ENCODE assay signal across 24 cellular contexts in the genomic region with DNA sequence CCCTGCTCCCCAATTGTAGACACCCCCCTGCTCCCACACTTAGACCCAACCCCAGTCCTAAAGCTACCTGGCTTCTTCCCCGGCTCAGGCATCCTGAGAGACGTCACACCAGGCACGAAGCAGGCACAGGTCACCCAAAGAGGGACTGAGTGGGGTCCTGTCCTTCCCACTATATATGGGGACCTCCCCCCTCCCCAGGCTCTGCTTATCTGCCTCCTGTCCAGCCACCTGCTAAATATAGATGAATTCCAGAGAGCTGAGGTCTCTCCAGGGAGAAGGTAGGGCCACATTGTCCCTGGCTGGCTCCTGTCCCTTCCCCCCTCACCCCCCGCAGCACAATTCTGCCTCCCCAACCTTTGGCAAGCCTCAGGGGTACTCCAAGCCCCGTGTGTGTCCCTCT. TPM values are rescaled to one million over a fixed set of nuclear protein-coding genes. Genes with fewer than 3 reads are reported as not detected.
A peak's percentile ranks its signal among the peaks of the same experiment; 100 is the strongest.
DNase-seq lines count a peak whose midpoint lies in the region; ATAC-seq, FAIRE-seq and TF ChIP-seq lines count a peak whose summit lies in the region.
"Had no signal": no experiment of that assay in that cellular context is flagged by ENCODE, and none has a peak within 500 bp of the region (broad histone marks: within the 10 kb centered on the region; RNA-seq: fewer than 3 reads in every experiment).

Gene MYBPC3, minus strand, starts transcription at position 147 of the 400 bp plus-strand sequence. Its CDS starts 55 bp downstream, at position 92.

- no peaks in the 10 kb centered on the region for H3K4me1 Mint-ChIP-seq in astrocyte (ENCODE audit: low read depth, unreplicated experiment)
- peaks cover 14% of the 10 kb centered on the region for H3K4me1 Mint-ChIP-seq in neural crest cell

- H3K4me2 ChIP-seq in BLaER1 treated with 17β-estradiol and CSF1 and Interleukin-3, amounts not matched to agents 10 nM and 100 nM = peak within 1 kb of the TSS in 1 of 11 experiments; percentile 1; a peak in 1 of 22 replicates
- no peak within 1 kb of the TSS for H3K4me2 ChIP-seq in astrocyte (ENCODE audit: low read length)
- H3K4me2 ChIP-seq in mammary epithelial cell (ENCODE audit: insufficient read depth, low read depth, low read length) = no peak within 1 kb of the TSS
- H3K4me2 ChIP-seq: PC-9 had no signal

- H3K27me3 Mint-ChIP-seq in astrocyte (ENCODE audit: low read depth, unreplicated experiment) (peaks cover 6% of the 10 kb centered on the region), neural crest cell (ENCODE audit: low read depth) (no peaks in the 10 kb centered on the region)

- H3K27ac Mint-ChIP-seq in astrocyte (ENCODE audit: unreplicated experiment) (peak within 1 kb of the TSS; percentile 68), neural crest cell (ENCODE audit: unreplicated experiment) (peak within 1 kb of the TSS; percentile 27)

- no peaks in the 10 kb centered on the region for H3K27me3 ChIP-seq in BLaER1 treated with 17β-estradiol and CSF1 and Interleukin-3, amounts not matched to agents 10 nM and 100 nM
- H3K27me3 ChIP-seq in astrocyte (ENCODE audit: insufficient read depth, low read length) (no peaks in the 10 kb centered on the region), heart right ventricle (no peaks in the 10 kb centered on the region), suprapubic skin (no peaks in the 10 kb centered on the region), mammary epithelial cell (ENCODE audit: insufficient read depth, low read length) (no peaks in the 10 kb centered on the region)

- TF ChIP-seq CTCF in astrocyte (IDR thresholded peaks at IDR 0.05; ENCODE audit: insufficient read depth, low read depth, low read length) (no peak), heart right ventricle (IDR thresholded peaks at IDR 0.05) (no peak), neural crest cell (conservative IDR thresholded peaks at IDR 0.05) (no peak), suprapubic skin (IDR thresholded peaks at IDR 0.05) (no peak), mammary epithelial cell (conservative IDR thresholded peaks at IDR 0.05 in 1 of 2, IDR thresholded peaks at IDR 0.05 in 1 of 2; ENCODE audit: extremely low read depth in 1 of 2, insufficient read depth in 1 of 2, low read depth in 1 of 2, low read length in 2 of 2) (no peak)

- no peak within 1 kb of the TSS for H2AFZ ChIP-seq in astrocyte (ENCODE audit: low read depth, low read length)
- no peak within 1 kb of the TSS for H2AFZ ChIP-seq in mammary epithelial cell (ENCODE audit: low read depth, low read length)
- H2AFZ ChIP-seq: PC-9 had no signal

- no peak for FAIRE-seq in astrocyte (lab: Jason Lieb, UNC)
- FAIRE-seq: A204.1, GM12892, GM18507, HepG2 had no signal

- no peak for DNase-seq in astrocyte (ENCODE audit: low read depth)
- DNase-seq in heart right ventricle = peak; percentile 57 to 74
- DNase-seq in neural crest cell (ENCODE audit: low read depth, low spot score) = no peak
- no peak for DNase-seq in suprapubic skin (ENCODE audit: low spot score in 2 of 2)
- DNase-seq in NCI-H345 treated with DMSO at 0.1 percent for 48 hours (lab: John Stamatoyannopoulos, UW; ENCODE audit: unreplicated experiment) = no peak
- no peak for DNase-seq in mammary epithelial cell
- DNase-seq: DMS79, GOT3, KBM-7, MV-4-11, NCI-H1694 treated with DMSO at 0.1 percent for 48 hours, NCI-H2107, NCI-H2227 treated with DMSO at 0.1 percent for 48 hours, NCI-H524, SJCRH30 had no signal

- dilution Hi-C loops in mammary epithelial cell (cut with HindIII; ENCODE audit: low sequenced_read_pairs) = no loop called here

- peaks cover 21 to 41% (median 37%) of the 10 kb centered on the region in 11 experiments for H3K36me3 ChIP-seq in BLaER1 treated with 17β-estradiol and CSF1 and Interleukin-3, amounts not matched to agents 10 nM and 100 nM
- H3K36me3 ChIP-seq in astrocyte (ENCODE audit: insufficient read depth, low read length) (no peaks in the 10 kb centered on the region), heart right ventricle (peaks cover 0 to 40% (median 0%) of the 10 kb centered on the region in 9 donors), suprapubic skin (no peaks in the 10 kb centered on the region), mammary epithelial cell (ENCODE audit: insufficient read depth, low read length) (no peaks in the 10 kb centered on the region)
- H3K36me3 ChIP-seq: SJCRH30 had no signal

- H3K9me3 Mint-ChIP-seq in astrocyte (ENCODE audit: unreplicated experiment) (no peaks in the 10 kb centered on the region), neural crest cell (no peaks in the 10 kb centered on the region)

- H3K4me3 Mint-ChIP-seq in astrocyte (ENCODE audit: unreplicated experiment) (no peak within 1 kb of the TSS), neural crest cell (no peak within 1 kb of the TSS)

- H3K4me3 ChIP-seq in BLaER1 treated with 17β-estradiol and CSF1 and Interleukin-3, amounts not matched to agents 10 nM and 100 nM = no peak within 1 kb of the TSS
- H3K4me3 ChIP-seq in astrocyte (ENCODE audit: insufficient read depth, low read depth, low read length) = no peak within 1 kb of the TSS
- H3K4me3 ChIP-seq in heart right ventricle = peak within 1 kb of the TSS; percentile 44 to 77 (median 63)
- H3K4me3 ChIP-seq in suprapubic skin = no peak within 1 kb of the TSS
- no peak within 1 kb of the TSS for H3K4me3 ChIP-seq in mammary epithelial cell (replicated peaks in 1 of 3; ENCODE audit: insufficient read depth in 1 of 3, low read depth in 2 of 3, low read length in 3 of 3)
- H3K4me3 ChIP-seq: PC-9, SJCRH30 had no signal

- ATAC-seq in heart right ventricle (peak; percentile 26 to 73 (median 63)), HG03175 (IDR thresholded peaks at IDR 0.05; ENCODE audit: unreplicated experiment) (no peak)
- ATAC-seq: HepG2 had no signal

- BruUV-seq in mammary epithelial cell (replicated peaks; lab: Mats Ljungman, UMichigan) = no TSS peak

- H3K36me3 Mint-ChIP-seq in astrocyte (ENCODE audit: low read depth, unreplicated experiment) (peaks cover 1% of the 10 kb centered on the region), neural crest cell (ENCODE audit: low read depth) (no peaks in the 10 kb centered on the region)

- WGBS in heart right ventricle, 2 donors = 38 to 61% methylated on average over 5 of the region's 5 CpGs
- WGBS in suprapubic skin = 81% methylated on average over 5 of the region's 5 CpGs
- 78% methylated on average over 5 of the region's 5 CpGs for WGBS in mammary epithelial cell (ENCODE audit: low coverage, missing lambda C conversion rate)

- H4K20me1 ChIP-seq in BLaER1 treated with 17β-estradiol and CSF1 and Interleukin-3, amounts not matched to agents 10 nM and 100 nM = peaks cover 0 to 82% (median 0%) of the 10 kb centered on the region in 11 experiments; a peak in 8 of 22 replicates
- no peaks in the 10 kb centered on the region for H4K20me1 ChIP-seq in astrocyte (ENCODE audit: insufficient read depth, low read length)
- H4K20me1 ChIP-seq in mammary epithelial cell (ENCODE audit: insufficient read depth, low read length) = no peaks in the 10 kb centered on the region

- no peaks in the 10 kb centered on the region for H3K79me2 ChIP-seq in astrocyte (ENCODE audit: insufficient read depth, low read length)
- no peaks in the 10 kb centered on the region for H3K79me2 ChIP-seq in mammary epithelial cell (ENCODE audit: insufficient read depth, low read length)

- H3K9me3 ChIP-seq in BLaER1 treated with 17β-estradiol and CSF1 and Interleukin-3, amounts not matched to agents 10 nM and 100 nM (replicated peaks in 1 of 11) = no peaks in the 10 kb centered on the region
- H3K9me3 ChIP-seq in astrocyte (ENCODE audit: insufficient read depth, low read depth, low read length) = no peaks in the 10 kb centered on the region
- no peaks in the 10 kb centered on the region for H3K9me3 ChIP-seq in heart right ventricle
- no peaks in the 10 kb centered on the region for H3K9me3 ChIP-seq in suprapubic skin
- H3K9me3 ChIP-seq in mammary epithelial cell (replicated peaks; ENCODE audit: insufficient read depth, low read length) = no peaks in the 10 kb centered on the region
- H3K9me3 ChIP-seq: SJCRH30 had no signal

- peak within 1 kb of the TSS in 8 of 11 experiments; percentile 25 to 62 (median 45); a peak in 10 of 22 replicates for H3K9ac ChIP-seq in BLaER1 treated with 17β-estradiol and CSF1 and Interleukin-3, amounts not matched to agents 10 nM and 100 nM
- H3K9ac ChIP-seq in astrocyte (ENCODE audit: low read length) (no peak within 1 kb of the TSS), mammary epithelial cell (ENCODE audit: insufficient read depth, low read length) (no peak within 1 kb of the TSS)

- TF ChIP-seq POLR2A in suprapubic skin (IDR thresholded peaks at IDR 0.05) = no peak

- peaks cover 0 to 58% (median 38%) of the 10 kb centered on the region in 10 experiments; a peak in 15 of 20 replicates for H3K4me1 ChIP-seq in BLaER1 treated with 17β-estradiol and CSF1 and Interleukin-3, amounts not matched to agents 10 nM and 100 nM
- H3K4me1 ChIP-seq in astrocyte (ENCODE audit: insufficient read depth, low read length) (no peaks in the 10 kb centered on the region), heart right ventricle (peaks cover 0 to 31% (median under 1%) of the 10 kb centered on the region in 9 donors), suprapubic skin (peaks cover 14% of the 10 kb centered on the region), mammary epithelial cell (ENCODE audit: insufficient read depth, low read length) (no peaks in the 10 kb centered on the region)

- CTCF ChIA-PET in mammary epithelial cell (lab: Charles Lee; ENCODE audit: low non-redundant PET) = no interaction called here

- in situ Hi-C loops in mammary epithelial cell (cut with MboI; ENCODE audit: low sequenced_read_pairs in 2 of 2) = loop anchor here in 1 of 2 donors (10.0 kb wide), 2 partner anchors 178 to 468 kb away; partner anchors contain the start of gene ARFGAP2

- intact Hi-C loops in heart right ventricle (cut with DNase I) (loop anchor here in 9 of 10 donors (2.0 to 10.0 kb wide), 9 partner anchors 78 to 468 kb away; partner anchors contain the start of genes MADD (in 5 of the 9) and PACSIN3 (in 3 of the 9)), mammary epithelial cell (cut with micrococcal nuclease) (no loop called here)

- TF ChIP-seq EP300 in suprapubic skin (IDR thresholded peaks at IDR 0.05) = no peak

- peak within 1 kb of the TSS in 10 of 11 experiments; percentile 16 to 68 (median 55); a peak in 19 of 22 replicates for H3K27ac ChIP-seq in BLaER1 treated with 17β-estradiol and CSF1 and Interleukin-3, amounts not matched to agents 10 nM and 100 nM
- H3K27ac ChIP-seq in astrocyte (ENCODE audit: low read depth, low read length) = no peak within 1 kb of the TSS
- peak within 1 kb of the TSS; percentile 83 to 99 (median 96) for H3K27ac ChIP-seq in heart right ventricle
- H3K27ac ChIP-seq in suprapubic skin = no peak within 1 kb of the TSS
- H3K27ac ChIP-seq in mammary epithelial cell (ENCODE audit: insufficient read depth, low read depth, low read length) = no peak within 1 kb of the TSS
- H3K27ac ChIP-seq: PC-9, RWPE1, SJCRH30 had no signal

RNA-seq across cellular contexts. Expression of gene MYBPC3, which starts in this region (rescaled TPM):
- total RNA-seq in astrocyte (not detected in 2 replicates), heart right ventricle (1,000 to 10,000 TPM; 1,404 to 3,138 (median 2,490) TPM), neural crest cell (not detected in 2 replicates), suprapubic skin (under 1 TPM in 2 of 4 donors, not detected in 2; 0.21 to 0.57 TPM), mammary epithelial cell (not detected)
- polyA plus RNA-seq in heart right ventricle (1,000 to 10,000 TPM in 1 of 2 donors, 100 to 1,000 TPM in 1; 484 to 2,250 TPM), mammary epithelial cell (not detected)
- polyA minus RNA-seq in mammary epithelial cell = not detected
- total RNA-seq: HepG2, PC-9, SJCRH30 had no signal
- polyA plus RNA-seq: BJ, HepG2 had no signal

Comparison
In these comparisons a context has a peak if more than half of its experiments do, and no peak if none do; other contexts are left out.
1. RNA of gene MYBPC3 (total RNA-seq): 1,404 to 3,138 TPM in heart right ventricle; 0.21 to 0.57 TPM in suprapubic skin, not detected in astrocyte, not detected in neural crest cell and not detected in mammary epithelial cell; every median in the first group is over 100 times any median in the second.
2. RNA of gene MYBPC3 (polyA plus RNA-seq): 484 to 2,250 TPM in heart right ventricle; not detected in mammary epithelial cell (single experiment); every median in the first group is over 100 times any median in the second.
3. H3K27ac ChIP-seq: peak in BLaER1 treated with 17β-estradiol and CSF1 and Interleukin-3, amounts not matched to agents 10 nM and 100 nM (10 of 11) and heart right ventricle (10 of 10); none in astrocyte (single experiment), suprapubic skin (single experiment) and mammary epithelial cell (single experiment).
4. H3K4me3 ChIP-seq: peak in heart right ventricle (10 of 10); none in BLaER1 treated with 17β-estradiol and CSF1 and Interleukin-3, amounts not matched to agents 10 nM and 100 nM (0 of 10), astrocyte (single experiment), suprapubic skin (single experiment) and mammary epithelial cell (0 of 3).
5. H3K9ac ChIP-seq: peak in BLaER1 treated with 17β-estradiol and CSF1 and Interleukin-3, amounts not matched to agents 10 nM and 100 nM (8 of 11); none in astrocyte (single experiment) and mammary epithelial cell (single experiment).
6. DNase-seq: peak in heart right ventricle (2 of 2); none in astrocyte (single experiment), neural crest cell (single experiment), suprapubic skin (0 of 2), NCI-H345 treated with DMSO at 0.1 percent for 48 hours (single experiment) and mammary epithelial cell (single experiment).